In the genomic region with DNA sequence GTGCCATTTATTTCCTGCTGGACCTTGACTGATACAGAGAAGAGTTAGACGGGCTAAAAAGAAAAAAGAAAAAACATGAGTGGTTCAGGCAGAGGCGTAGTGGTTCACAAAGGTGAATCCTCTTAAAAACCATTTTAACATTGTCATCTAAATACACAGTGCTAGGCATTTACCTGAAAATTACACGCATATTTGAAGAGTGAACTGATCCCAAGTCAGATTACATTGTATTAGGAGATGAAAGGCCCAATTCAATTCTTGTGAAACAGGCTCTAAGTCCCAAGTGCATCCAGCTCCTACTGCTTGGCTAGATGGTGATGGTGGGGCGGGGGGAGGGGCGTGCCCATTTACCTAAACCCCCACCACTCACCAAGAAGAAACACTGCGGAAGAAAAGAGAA, we compare ENCODE assay signal across 1 cellular context.
TF ChIP-seq lines count a peak whose summit lies in the region.

No MANE protein-coding gene starts in this region.

TF ChIP-seq in HepG2, 621 proteins besides CTCF, POLR2A, EP300 and RAD21 (continued from another document and continues in another):
- TF ChIP-seq, protein P1, sequence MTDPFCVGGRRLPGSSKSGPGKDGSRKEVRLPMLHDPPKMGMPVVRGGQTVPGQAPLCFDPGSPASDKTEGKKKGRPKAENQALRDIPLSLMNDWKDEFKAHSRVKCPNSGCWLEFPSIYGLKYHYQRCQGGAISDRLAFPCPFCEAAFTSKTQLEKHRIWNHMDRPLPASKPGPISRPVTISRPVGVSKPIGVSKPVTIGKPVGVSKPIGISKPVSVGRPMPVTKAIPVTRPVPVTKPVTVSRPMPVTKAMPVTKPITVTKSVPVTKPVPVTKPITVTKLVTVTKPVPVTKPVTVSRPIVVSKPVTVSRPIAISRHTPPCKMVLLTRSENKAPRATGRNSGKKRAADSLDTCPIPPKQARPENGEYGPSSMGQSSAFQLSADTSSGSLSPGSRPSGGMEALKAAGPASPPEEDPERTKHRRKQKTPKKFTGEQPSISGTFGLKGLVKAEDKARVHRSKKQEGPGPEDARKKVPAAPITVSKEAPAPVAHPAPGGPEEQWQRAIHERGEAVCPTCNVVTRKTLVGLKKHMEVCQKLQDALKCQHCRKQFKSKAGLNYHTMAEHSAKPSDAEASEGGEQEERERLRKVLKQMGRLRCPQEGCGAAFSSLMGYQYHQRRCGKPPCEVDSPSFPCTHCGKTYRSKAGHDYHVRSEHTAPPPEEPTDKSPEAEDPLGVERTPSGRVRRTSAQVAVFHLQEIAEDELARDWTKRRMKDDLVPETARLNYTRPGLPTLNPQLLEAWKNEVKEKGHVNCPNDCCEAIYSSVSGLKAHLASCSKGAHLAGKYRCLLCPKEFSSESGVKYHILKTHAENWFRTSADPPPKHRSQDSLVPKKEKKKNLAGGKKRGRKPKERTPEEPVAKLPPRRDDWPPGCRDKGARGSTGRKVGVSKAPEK (CRISPR knock-in tag; IDR thresholded peaks at IDR 0.05; ENCODE audit: borderline replicate concordance): no peak
- TF ChIP-seq SRY (CRISPR knock-in tag; IDR thresholded peaks at IDR 0.05) (no peak), ZNF205 (CRISPR knock-in tag; IDR thresholded peaks at IDR 0.05) (no peak), ZNF224 (CRISPR knock-in tag; IDR thresholded peaks at IDR 0.05) (no peak), SPEN (CRISPR knock-in tag; IDR thresholded peaks at IDR 0.05; ENCODE audit: low read depth) (no peak), ZNF263 (CRISPR knock-in tag; IDR thresholded peaks at IDR 0.05) (no peak), ZNF775 (CRISPR knock-in tag; IDR thresholded peaks at IDR 0.05; ENCODE audit: borderline replicate concordance) (no peak), ZNF567 (CRISPR knock-in tag; IDR thresholded peaks at IDR 0.05; ENCODE audit: borderline replicate concordance) (no peak), HCFC1 (IDR thresholded peaks at IDR 0.05; ENCODE audit: low read depth, low read length) (no peak), ZNF121 (CRISPR knock-in tag; IDR thresholded peaks at IDR 0.05) (no peak), ZNF598 (CRISPR knock-in tag; IDR thresholded peaks at IDR 0.05; ENCODE audit: borderline replicate concordance) (no peak), HDAC2 (CRISPR knock-in tag; IDR thresholded peaks at IDR 0.05) (0 out of 2 replicates have a peak, but pooled peaks have one; percentile 8), SNRNP70 (IDR thresholded peaks at IDR 0.05; ENCODE audit: low read depth, low read length) (no peak), ZMYM2 (CRISPR knock-in tag; IDR thresholded peaks at IDR 0.05) (no peak), ZNF713 (CRISPR knock-in tag; IDR thresholded peaks at IDR 0.05) (no peak), ZNF747 (CRISPR knock-in tag; IDR thresholded peaks at IDR 0.05; ENCODE audit: borderline replicate concordance) (no peak), WIZ (CRISPR knock-in tag; IDR thresholded peaks at IDR 0.05) (no peak), ZNF326 (CRISPR knock-in tag; IDR thresholded peaks at IDR 0.05; ENCODE audit: borderline replicate concordance) (no peak), DMAP1 (CRISPR knock-in tag; IDR thresholded peaks at IDR 0.05) (no peak), ZNF790 (CRISPR knock-in tag; IDR thresholded peaks at IDR 0.05; ENCODE audit: borderline replicate concordance) (no peak), CREB1 (IDR thresholded peaks at IDR 0.05) (no peak), CREB1 (CRISPR knock-in tag; IDR thresholded peaks at IDR 0.05) (peak; percentile 44; the same call in 1 of the 2 replicates), ZNF333 (CRISPR knock-in tag; IDR thresholded peaks at IDR 0.05; ENCODE audit: borderline replicate concordance) (no peak), ZNF7 (CRISPR knock-in tag; IDR thresholded peaks at IDR 0.05) (peak; percentile 79), ATAD3A (CRISPR knock-in tag; IDR thresholded peaks at IDR 0.05) (no peak), SIN3A (IDR thresholded peaks at IDR 0.05; ENCODE audit: borderline replicate concordance, low read depth, low read length) (no peak), XBP1 (CRISPR knock-in tag; IDR thresholded peaks at IDR 0.05) (no peak), SETDB1 (CRISPR knock-in tag; IDR thresholded peaks at IDR 0.05; ENCODE audit: borderline replicate concordance) (no peak), ZNF235 (CRISPR knock-in tag; IDR thresholded peaks at IDR 0.05; ENCODE audit: borderline replicate concordance) (no peak), NFYC (CRISPR knock-in tag; IDR thresholded peaks at IDR 0.05) (no peak), YEATS4 (CRISPR knock-in tag; IDR thresholded peaks at IDR 0.05; ENCODE audit: borderline replicate concordance) (no peak), NFYB (CRISPR knock-in tag; IDR thresholded peaks at IDR 0.05) (no peak), TEAD3 (CRISPR knock-in tag; optimal IDR thresholded peaks at IDR 0.05; ENCODE audit: borderline replicate concordance) (peak; percentile 46)
- TF ChIP-seq, protein P2, sequence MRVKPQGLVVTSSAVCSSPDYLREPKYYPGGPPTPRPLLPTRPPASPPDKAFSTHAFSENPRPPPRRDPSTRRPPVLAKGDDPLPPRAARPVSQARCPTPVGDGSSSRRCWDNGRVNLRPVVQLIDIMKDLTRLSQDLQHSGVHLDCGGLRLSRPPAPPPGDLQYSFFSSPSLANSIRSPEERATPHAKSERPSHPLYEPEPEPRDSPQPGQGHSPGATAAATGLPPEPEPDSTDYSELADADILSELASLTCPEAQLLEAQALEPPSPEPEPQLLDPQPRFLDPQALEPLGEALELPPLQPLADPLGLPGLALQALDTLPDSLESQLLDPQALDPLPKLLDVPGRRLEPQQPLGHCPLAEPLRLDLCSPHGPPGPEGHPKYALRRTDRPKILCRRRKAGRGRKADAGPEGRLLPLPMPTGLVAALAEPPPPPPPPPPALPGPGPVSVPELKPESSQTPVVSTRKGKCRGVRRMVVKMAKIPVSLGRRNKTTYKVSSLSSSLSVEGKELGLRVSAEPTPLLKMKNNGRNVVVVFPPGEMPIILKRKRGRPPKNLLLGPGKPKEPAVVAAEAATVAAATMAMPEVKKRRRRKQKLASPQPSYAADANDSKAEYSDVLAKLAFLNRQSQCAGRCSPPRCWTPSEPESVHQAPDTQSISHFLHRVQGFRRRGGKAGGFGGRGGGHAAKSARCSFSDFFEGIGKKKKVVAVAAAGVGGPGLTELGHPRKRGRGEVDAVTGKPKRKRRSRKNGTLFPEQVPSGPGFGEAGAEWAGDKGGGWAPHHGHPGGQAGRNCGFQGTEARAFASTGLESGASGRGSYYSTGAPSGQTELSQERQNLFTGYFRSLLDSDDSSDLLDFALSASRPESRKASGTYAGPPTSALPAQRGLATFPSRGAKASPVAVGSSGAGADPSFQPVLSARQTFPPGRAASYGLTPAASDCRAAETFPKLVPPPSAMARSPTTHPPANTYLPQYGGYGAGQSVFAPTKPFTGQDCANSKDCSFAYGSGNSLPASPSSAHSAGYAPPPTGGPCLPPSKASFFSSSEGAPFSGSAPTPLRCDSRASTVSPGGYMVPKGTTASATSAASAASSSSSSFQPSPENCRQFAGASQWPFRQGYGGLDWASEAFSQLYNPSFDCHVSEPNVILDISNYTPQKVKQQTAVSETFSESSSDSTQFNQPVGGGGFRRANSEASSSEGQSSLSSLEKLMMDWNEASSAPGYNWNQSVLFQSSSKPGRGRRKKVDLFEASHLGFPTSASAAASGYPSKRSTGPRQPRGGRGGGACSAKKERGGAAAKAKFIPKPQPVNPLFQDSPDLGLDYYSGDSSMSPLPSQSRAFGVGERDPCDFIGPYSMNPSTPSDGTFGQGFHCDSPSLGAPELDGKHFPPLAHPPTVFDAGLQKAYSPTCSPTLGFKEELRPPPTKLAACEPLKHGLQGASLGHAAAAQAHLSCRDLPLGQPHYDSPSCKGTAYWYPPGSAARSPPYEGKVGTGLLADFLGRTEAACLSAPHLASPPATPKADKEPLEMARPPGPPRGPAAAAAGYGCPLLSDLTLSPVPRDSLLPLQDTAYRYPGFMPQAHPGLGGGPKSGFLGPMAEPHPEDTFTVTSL (CRISPR knock-in tag; IDR thresholded peaks at IDR 0.05; ENCODE audit: borderline replicate concordance): no peak
- TF ChIP-seq, protein P3, sequence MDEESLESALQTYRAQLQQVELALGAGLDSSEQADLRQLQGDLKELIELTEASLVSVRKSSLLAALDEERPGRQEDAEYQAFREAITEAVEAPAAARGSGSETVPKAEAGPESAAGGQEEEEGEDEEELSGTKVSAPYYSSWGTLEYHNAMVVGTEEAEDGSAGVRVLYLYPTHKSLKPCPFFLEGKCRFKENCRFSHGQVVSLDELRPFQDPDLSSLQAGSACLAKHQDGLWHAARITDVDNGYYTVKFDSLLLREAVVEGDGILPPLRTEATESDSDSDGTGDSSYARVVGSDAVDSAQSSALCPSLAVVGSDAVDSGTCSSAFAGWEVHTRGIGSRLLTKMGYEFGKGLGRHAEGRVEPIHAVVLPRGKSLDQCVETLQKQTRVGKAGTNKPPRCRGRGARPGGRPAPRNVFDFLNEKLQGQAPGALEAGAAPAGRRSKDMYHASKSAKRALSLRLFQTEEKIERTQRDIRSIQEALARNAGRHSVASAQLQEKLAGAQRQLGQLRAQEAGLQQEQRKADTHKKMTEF (CRISPR knock-in tag; IDR thresholded peaks at IDR 0.05): 0 out of 2 replicates have a peak, but pooled peaks have one; percentile 36
- TF ChIP-seq, protein P4, sequence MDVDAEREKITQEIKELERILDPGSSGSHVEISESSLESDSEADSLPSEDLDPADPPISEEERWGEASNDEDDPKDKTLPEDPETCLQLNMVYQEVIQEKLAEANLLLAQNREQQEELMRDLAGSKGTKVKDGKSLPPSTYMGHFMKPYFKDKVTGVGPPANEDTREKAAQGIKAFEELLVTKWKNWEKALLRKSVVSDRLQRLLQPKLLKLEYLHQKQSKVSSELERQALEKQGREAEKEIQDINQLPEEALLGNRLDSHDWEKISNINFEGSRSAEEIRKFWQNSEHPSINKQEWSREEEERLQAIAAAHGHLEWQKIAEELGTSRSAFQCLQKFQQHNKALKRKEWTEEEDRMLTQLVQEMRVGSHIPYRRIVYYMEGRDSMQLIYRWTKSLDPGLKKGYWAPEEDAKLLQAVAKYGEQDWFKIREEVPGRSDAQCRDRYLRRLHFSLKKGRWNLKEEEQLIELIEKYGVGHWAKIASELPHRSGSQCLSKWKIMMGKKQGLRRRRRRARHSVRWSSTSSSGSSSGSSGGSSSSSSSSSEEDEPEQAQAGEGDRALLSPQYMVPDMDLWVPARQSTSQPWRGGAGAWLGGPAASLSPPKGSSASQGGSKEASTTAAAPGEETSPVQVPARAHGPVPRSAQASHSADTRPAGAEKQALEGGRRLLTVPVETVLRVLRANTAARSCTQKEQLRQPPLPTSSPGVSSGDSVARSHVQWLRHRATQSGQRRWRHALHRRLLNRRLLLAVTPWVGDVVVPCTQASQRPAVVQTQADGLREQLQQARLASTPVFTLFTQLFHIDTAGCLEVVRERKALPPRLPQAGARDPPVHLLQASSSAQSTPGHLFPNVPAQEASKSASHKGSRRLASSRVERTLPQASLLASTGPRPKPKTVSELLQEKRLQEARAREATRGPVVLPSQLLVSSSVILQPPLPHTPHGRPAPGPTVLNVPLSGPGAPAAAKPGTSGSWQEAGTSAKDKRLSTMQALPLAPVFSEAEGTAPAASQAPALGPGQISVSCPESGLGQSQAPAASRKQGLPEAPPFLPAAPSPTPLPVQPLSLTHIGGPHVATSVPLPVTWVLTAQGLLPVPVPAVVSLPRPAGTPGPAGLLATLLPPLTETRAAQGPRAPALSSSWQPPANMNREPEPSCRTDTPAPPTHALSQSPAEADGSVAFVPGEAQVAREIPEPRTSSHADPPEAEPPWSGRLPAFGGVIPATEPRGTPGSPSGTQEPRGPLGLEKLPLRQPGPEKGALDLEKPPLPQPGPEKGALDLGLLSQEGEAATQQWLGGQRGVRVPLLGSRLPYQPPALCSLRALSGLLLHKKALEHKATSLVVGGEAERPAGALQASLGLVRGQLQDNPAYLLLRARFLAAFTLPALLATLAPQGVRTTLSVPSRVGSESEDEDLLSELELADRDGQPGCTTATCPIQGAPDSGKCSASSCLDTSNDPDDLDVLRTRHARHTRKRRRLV (CRISPR knock-in tag; IDR thresholded peaks at IDR 0.05): no peak
- TF ChIP-seq, protein P5, sequence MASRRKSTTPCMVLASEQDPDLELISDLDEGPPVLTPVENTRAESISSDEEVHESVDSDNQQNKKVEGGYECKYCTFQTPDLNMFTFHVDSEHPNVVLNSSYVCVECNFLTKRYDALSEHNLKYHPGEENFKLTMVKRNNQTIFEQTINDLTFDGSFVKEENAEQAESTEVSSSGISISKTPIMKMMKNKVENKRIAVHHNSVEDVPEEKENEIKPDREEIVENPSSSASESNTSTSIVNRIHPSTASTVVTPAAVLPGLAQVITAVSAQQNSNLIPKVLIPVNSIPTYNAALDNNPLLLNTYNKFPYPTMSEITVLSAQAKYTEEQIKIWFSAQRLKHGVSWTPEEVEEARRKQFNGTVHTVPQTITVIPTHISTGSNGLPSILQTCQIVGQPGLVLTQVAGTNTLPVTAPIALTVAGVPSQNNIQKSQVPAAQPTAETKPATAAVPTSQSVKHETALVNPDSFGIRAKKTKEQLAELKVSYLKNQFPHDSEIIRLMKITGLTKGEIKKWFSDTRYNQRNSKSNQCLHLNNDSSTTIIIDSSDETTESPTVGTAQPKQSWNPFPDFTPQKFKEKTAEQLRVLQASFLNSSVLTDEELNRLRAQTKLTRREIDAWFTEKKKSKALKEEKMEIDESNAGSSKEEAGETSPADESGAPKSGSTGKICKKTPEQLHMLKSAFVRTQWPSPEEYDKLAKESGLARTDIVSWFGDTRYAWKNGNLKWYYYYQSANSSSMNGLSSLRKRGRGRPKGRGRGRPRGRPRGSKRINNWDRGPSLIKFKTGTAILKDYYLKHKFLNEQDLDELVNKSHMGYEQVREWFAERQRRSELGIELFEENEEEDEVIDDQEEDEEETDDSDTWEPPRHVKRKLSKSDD (CRISPR knock-in tag; IDR thresholded peaks at IDR 0.05; ENCODE audit: low read depth): no peak
- TF ChIP-seq, protein P6, sequence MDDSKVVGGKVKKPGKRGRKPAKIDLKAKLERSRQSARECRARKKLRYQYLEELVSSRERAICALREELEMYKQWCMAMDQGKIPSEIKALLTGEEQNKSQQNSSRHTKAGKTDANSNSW (CRISPR knock-in tag; IDR thresholded peaks at IDR 0.05; ENCODE audit: borderline replicate concordance): no peak
- TF ChIP-seq, protein P7, sequence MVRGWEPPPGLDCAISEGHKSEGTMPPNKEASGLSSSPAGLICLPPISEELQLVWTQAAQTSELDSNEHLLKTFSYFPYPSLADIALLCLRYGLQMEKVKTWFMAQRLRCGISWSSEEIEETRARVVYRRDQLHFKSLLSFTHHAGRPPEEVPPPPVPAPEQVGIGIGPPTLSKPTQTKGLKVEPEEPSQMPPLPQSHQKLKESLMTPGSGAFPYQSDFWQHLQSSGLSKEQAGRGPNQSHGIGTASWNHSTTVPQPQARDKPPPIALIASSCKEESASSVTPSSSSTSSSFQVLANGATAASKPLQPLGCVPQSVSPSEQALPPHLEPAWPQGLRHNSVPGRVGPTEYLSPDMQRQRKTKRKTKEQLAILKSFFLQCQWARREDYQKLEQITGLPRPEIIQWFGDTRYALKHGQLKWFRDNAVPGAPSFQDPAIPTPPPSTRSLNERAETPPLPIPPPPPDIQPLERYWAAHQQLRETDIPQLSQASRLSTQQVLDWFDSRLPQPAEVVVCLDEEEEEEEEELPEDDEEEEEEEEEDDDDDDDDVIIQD (CRISPR knock-in tag; IDR thresholded peaks at IDR 0.05; ENCODE audit: low read depth): no peak
- TF ChIP-seq, protein P8, sequence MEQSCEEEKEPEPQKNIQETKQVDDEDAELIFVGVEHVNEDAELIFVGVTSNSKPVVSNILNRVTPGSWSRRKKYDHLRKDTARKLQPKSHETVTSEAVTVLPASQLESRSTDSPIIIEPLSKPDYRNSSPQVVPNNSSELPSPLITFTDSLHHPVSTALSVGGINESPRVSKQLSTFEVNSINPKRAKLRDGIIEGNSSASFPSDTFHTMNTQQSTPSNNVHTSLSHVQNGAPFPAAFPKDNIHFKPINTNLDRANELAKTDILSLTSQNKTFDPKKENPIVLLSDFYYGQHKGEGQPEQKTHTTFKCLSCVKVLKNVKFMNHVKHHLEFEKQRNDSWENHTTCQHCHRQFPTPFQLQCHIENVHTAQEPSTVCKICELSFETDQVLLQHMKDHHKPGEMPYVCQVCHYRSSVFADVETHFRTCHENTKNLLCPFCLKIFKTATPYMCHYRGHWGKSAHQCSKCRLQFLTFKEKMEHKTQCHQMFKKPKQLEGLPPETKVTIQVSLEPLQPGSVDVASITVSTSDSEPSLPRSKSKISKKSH (CRISPR knock-in tag; IDR thresholded peaks at IDR 0.05; ENCODE audit: borderline replicate concordance): no peak
